ENCODE assay signal across 8 cellular contexts in the genomic region with DNA sequence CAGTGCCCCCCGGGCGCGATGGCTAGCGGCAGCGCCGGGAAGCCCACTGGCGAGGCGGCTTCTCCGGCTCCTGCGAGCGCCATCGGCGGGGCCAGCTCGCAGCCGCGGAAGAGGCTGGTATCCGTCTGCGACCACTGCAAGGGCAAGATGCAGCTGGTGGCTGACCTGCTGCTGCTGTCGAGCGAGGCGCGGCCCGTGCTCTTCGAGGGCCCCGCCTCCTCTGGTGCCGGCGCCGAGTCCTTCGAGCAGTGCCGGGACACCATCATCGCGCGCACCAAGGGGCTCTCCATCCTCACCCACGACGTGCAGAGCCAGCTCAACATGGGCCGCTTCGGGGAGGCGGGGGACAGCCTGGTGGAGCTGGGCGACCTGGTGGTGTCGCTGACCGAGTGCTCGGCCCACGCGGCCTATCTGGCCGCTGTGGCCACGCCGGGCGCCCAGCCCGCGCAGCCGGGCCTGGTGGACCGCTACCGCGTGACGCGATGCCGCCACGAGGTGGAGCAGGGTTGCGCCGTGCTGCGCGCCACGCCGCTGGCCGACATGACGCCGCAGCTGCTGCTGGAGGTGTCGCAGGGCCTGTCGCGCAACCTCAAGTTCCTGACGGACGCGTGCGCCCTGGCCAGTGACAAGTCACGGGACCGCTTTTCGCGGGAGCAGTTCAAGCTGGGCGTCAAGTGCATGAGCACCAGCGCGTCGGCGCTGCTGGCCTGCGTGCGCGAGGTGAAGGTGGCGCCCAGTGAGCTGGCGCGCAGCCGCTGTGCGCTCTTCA. TPM values are rescaled to one million over a fixed set of nuclear protein-coding genes. Genes with fewer than 3 reads are reported as not detected.
DNase-seq lines count a peak whose midpoint lies in the region; ATAC-seq and TF ChIP-seq lines count a peak whose summit lies in the region.

No MANE protein-coding gene starts in this region.

- H3K4me3 ChIP-seq in A673 (ENCODE audit: low read depth, low read length, poor library complexity, severe bottlenecking) (peak overlapping the region; percentile 91), HL-60 (replicated peaks; ENCODE audit: insufficient read depth, low read length) (peak overlapping the region; percentile 19; the same call in 1 of the 2 replicates), uterus (peak overlapping the region; percentile 60 to 88)

- H3K9me3 ChIP-seq in A673 (ENCODE audit: low read depth, low read length, poor library complexity, severe bottlenecking) = no peaks in the 10 kb centered on the region
- no peaks in the 10 kb centered on the region for H3K9me3 ChIP-seq in uterus

- POLR2A ChIA-PET in A673 (lab: Charles Lee; ENCODE audit: low non-redundant PET) = no interaction called here

- CTCF ChIA-PET in A673 (lab: Charles Lee) = interaction anchor here (0.6 kb wide), 1 partner anchor 408 kb away, joined by 3 read pairs; no protein-coding TSS in a partner anchor

- H3K9me3 Mint-ChIP-seq in central memory CD8-positive, alpha-beta T cell = no peaks in the 10 kb centered on the region
- H3K9me3 Mint-ChIP-seq in memory B cell = peaks cover 1% of the 10 kb centered on the region

- DNase-seq in A673 (ENCODE audit: low spot score) (peak; percentile 22), HL-60 (ENCODE audit: low read depth in 1 of 2, low spot score in 1 of 2) (no peak), memory B cell (ENCODE audit: low spot score in 2 of 2) (no peak), uterus (no peak)
- no peak for DNase-seq in central memory CD8-positive, alpha-beta T cell (ENCODE audit: low spot score in 2 of 2)

- H3K27ac ChIP-seq in A673 (ENCODE audit: low read depth, low read length, poor library complexity, severe bottlenecking) = peak overlapping the region; percentile 96
- H3K27ac ChIP-seq in HL-60 (replicated peaks) = no peak overlapping the region
- peak overlapping the region; percentile 92 to 98 for H3K27ac ChIP-seq in uterus

- peaks cover 49% of the 10 kb centered on the region for H3K4me1 Mint-ChIP-seq in central memory CD8-positive, alpha-beta T cell
- H3K4me1 Mint-ChIP-seq in memory B cell = peaks cover 33% of the 10 kb centered on the region

- TF ChIP-seq POLR2A in uterus (IDR thresholded peaks at IDR 0.05) = no peak

- peak overlapping the region; percentile 94 for H3K4me3 Mint-ChIP-seq in central memory CD8-positive, alpha-beta T cell
- peak overlapping the region; percentile 55 for H3K4me3 Mint-ChIP-seq in memory B cell

- peaks cover 28% of the 10 kb centered on the region for H3K36me3 Mint-ChIP-seq in central memory CD8-positive, alpha-beta T cell (ENCODE audit: insufficient read depth)
- H3K36me3 Mint-ChIP-seq in memory B cell = peaks cover 7% of the 10 kb centered on the region

- H3K27me3 ChIP-seq in A673 (replicated peaks; ENCODE audit: insufficient read depth, low read depth, low read length, poor library complexity) (no peaks in the 10 kb centered on the region), HL-60 (ENCODE audit: insufficient read depth, poor library complexity, severe bottlenecking) (no peaks in the 10 kb centered on the region), uterus (no peaks in the 10 kb centered on the region)

- peaks cover 14% of the 10 kb centered on the region for H3K4me1 ChIP-seq in A673 (ENCODE audit: insufficient read depth, low read length, poor library complexity, severe bottlenecking)
- H3K4me1 ChIP-seq in uterus = peaks cover 3 to 15% of the 10 kb centered on the region in 2 donors

- intact Hi-C loops in A673 (cut with micrococcal nuclease; ENCODE audit: unreplicated experiment) (loop anchor here (5.0 to 10.0 kb wide), 2 partner anchors 62 to 105 kb away; no protein-coding TSS in a partner anchor), uterus (cut with DNase I; ENCODE audit: low total_unique reads) (no loop called here)

- H3K27ac Mint-ChIP-seq in central memory CD8-positive, alpha-beta T cell (ENCODE audit: low read depth) = no peak overlapping the region
- H3K27ac Mint-ChIP-seq in memory B cell = peak overlapping the region; percentile 95

- TF ChIP-seq CTCF in A673 (conservative IDR thresholded peaks at IDR 0.05; ENCODE audit: low read depth, low read length) = no peak
- no peak for TF ChIP-seq CTCF in HL-60 (IDR thresholded peaks at IDR 0.05; ENCODE audit: insufficient read depth, low read length)
- TF ChIP-seq CTCF in uterus (IDR thresholded peaks at IDR 0.05) = no peak

- H3K27me3 Mint-ChIP-seq in central memory CD8-positive, alpha-beta T cell = no peaks in the 10 kb centered on the region
- H3K27me3 Mint-ChIP-seq in memory B cell = no peaks in the 10 kb centered on the region

- no peaks in the 10 kb centered on the region for H3K36me3 ChIP-seq in A673 (ENCODE audit: insufficient read depth, low read length, poor library complexity, severe bottlenecking)
- H3K36me3 ChIP-seq in uterus = no peaks in the 10 kb centered on the region

- BruUV-seq in A673 (replicated peaks; lab: Mats Ljungman, UMichigan) = no TSS peak

- ATAC-seq in central memory CD8-positive, alpha-beta T cell (replicated peaks; ENCODE audit: extremely low read depth, poor library complexity, severe bottlenecking) = no peak
- ATAC-seq in memory B cell (ENCODE audit: low read depth) = no peak
- ATAC-seq in GM19023 (IDR thresholded peaks at IDR 0.05; ENCODE audit: unreplicated experiment) = no peak
- no peak for ATAC-seq in GM21360 (IDR thresholded peaks at IDR 0.05; ENCODE audit: unreplicated experiment)
- no peak for ATAC-seq in HG03439 (IDR thresholded peaks at IDR 0.05; ENCODE audit: unreplicated experiment)

RNA-seq across cellular contexts. Expression of a gene that starts 1.7 kb away (rescaled TPM):
- 21.0 and 21.8 TPM in 2 replicates for total RNA-seq in A673 (2021)
- 10 to 100 TPM; 10.1 to 22.4 (median 17.8) TPM for total RNA-seq in uterus

RNA-seq across cellular contexts. Expression of a gene that starts 12.8 kb away (rescaled TPM):
- total RNA-seq in A673 (2021) (25.7 and 28.1 TPM in 2 replicates), uterus (10 to 100 TPM; 23.6 to 48.7 (median 27.7) TPM)

Comparison
In these comparisons a context has a peak if more than half of its experiments do, and no peak if none do; other contexts are left out.
1. H3K4me3 ChIP-seq: peak in every context shown above with its lines; median percentile 91 in A673; 74 in uterus; 19 in HL-60.